In genomic region chr4:128868758-128869157, GRCh38 we compare ENCODE assay signal across 26 cellular contexts. TPM values are rescaled to one million over a fixed set of nuclear protein-coding genes. Genes with fewer than 3 reads are reported as not detected.
A peak's percentile ranks its signal among the peaks of the same experiment; 100 is the strongest.
DNase-seq lines count a peak whose midpoint lies in the region; ATAC-seq, FAIRE-seq and TF ChIP-seq lines count a peak whose summit lies in the region.
"Had no signal": no experiment of that assay in that cellular context is flagged by ENCODE, and none has a peak within 500 bp of the region (broad histone marks: within the 10 kb centered on the region; RNA-seq: fewer than 3 reads in every experiment).

No MANE protein-coding gene starts in this region.

- peak overlapping the region; percentile 90 for H3K27ac Mint-ChIP-seq in activated T-cell treated with anti-CD3 and anti-CD28 coated beads, Interleukin-2, amount 50 U/mL, for 72 hours
- H3K27ac Mint-ChIP-seq: activated naive CD8-positive, alpha-beta T cell treated with anti-CD3 and anti-CD28 coated beads, Interleukin-2, amount 10 ng/mL, durations not matched to agents 7 days and 5 days; mesothelial cell of epicardium; neural progenitor cell had no signal

- peaks cover 0 to 37% of the 10 kb centered on the region in 2 experiments; a peak in 2 of 4 replicates for H3K79me2 ChIP-seq in H1 (ENCODE audit: control insufficient read depth in 1 of 2, insufficient read depth in 2 of 2, low read length in 2 of 2)

- peaks cover 16 to 27% of the 10 kb centered on the region in 2 experiments for H4K20me1 ChIP-seq in H1 (replicated peaks in 1 of 2; ENCODE audit: control insufficient read depth in 1 of 2, insufficient read depth in 2 of 2, low read length in 2 of 2)

- H2BK15ac ChIP-seq in H1 (ENCODE audit: low read length), result no peak overlapping the region

- 94% methylated on average over 3 of the region's 3 CpGs; no CpG with 5 or more reads in 1 of the 2 experiments for whole genome bisulfite sequencing in H1 (ENCODE audit: extremely low coverage in 1 of 2, insufficient coverage in 1 of 2, insufficient read length in 1 of 2, insufficient replicate concordance in 2 of 2, low coverage in 1 of 2, low lambda C conversion rate in 2 of 2, missing lambda C conversion rate in 1 of 2), 2 experiments

- no peak overlapping the region for H3K23ac ChIP-seq in H1 (ENCODE audit: insufficient read length)

- TF ChIP-seq RAD21 in H1 (IDR thresholded peaks at IDR 0.05 in 1 of 2, conservative IDR thresholded peaks at IDR 0.05 in 1 of 2; ENCODE audit: low read depth in 2 of 2, low read length in 2 of 2), result no peak

- H3K79me1 ChIP-seq in H1 (ENCODE audit: low read depth, low read length), result peaks cover 2% of the 10 kb centered on the region; the same call in 1 of the 2 replicates

- H3K27me3 ChIP-seq in H1 (replicated peaks in 1 of 4; ENCODE audit: control insufficient read depth in 3 of 4, extremely low read depth in 1 of 4, insufficient read depth in 3 of 4, low read length in 3 of 4), result no peaks in the 10 kb centered on the region
- H3K27me3 ChIP-seq: gastrocnemius medialis, neural progenitor cell, spleen, vagina had no signal

- H2AFZ ChIP-seq in H1 (ENCODE audit: low read length), result no peak overlapping the region
- H2AFZ ChIP-seq: neural progenitor cell had no signal

- no peaks in the 10 kb centered on the region for H3K27me3 Mint-ChIP-seq in activated T-cell treated with anti-CD3 and anti-CD28 coated beads, Interleukin-2, amount 50 U/mL, for 72 hours (ENCODE audit: low read depth)
- H3K27me3 Mint-ChIP-seq in activated T-cell treated with anti-CD3 and anti-CD28 coated beads, Interleukin-2, amount 50 U/mL, for 4 hours (ENCODE audit: low read depth), result no peaks in the 10 kb centered on the region
- H3K27me3 Mint-ChIP-seq: activated naive CD8-positive, alpha-beta T cell treated with anti-CD3 and anti-CD28 coated beads, Interleukin-2, amount 10 ng/mL, durations not matched to agents 7 days and 5 days had no signal

- POLR2A ChIA-PET in H1 (lab: Charles Lee; ENCODE audit: partially characterized antibody), result interaction anchor here (1.0 to 5.6 kb wide), 7 partner anchors 9 to 89 kb away, joined by 3 to 46 read pairs (median 4); no protein-coding TSS in a partner anchor

- H3K9me3 Mint-ChIP-seq in activated T-cell treated with anti-CD3 and anti-CD28 coated beads, Interleukin-2, amount 50 U/mL, for 72 hours, result no peaks in the 10 kb centered on the region
- H3K9me3 Mint-ChIP-seq in activated T-cell treated with anti-CD3 and anti-CD28 coated beads, Interleukin-2, amount 50 U/mL, for 4 hours, result no peaks in the 10 kb centered on the region
- H3K9me3 Mint-ChIP-seq: activated naive CD8-positive, alpha-beta T cell treated with anti-CD3 and anti-CD28 coated beads, Interleukin-2, amount 10 ng/mL, durations not matched to agents 7 days and 5 days; mesothelial cell of epicardium; neural progenitor cell had no signal

- TF ChIP-seq POLR2A in H1 (IDR thresholded peaks at IDR 0.05; ENCODE audit: control extremely low read depth in 1 of 2, low read depth in 2 of 2, low read length in 2 of 2), result no peak

- CTCF ChIA-PET in H1 (lab: Charles Lee; ENCODE audit: partially characterized antibody), result interaction anchor here (0.7 to 2.0 kb wide), 2 partner anchors 11 to 86 kb away, joined by 3 to 8 read pairs; no protein-coding TSS in a partner anchor

- H3K36me3 Mint-ChIP-seq in activated T-cell treated with anti-CD3 and anti-CD28 coated beads, Interleukin-2, amount 50 U/mL, for 72 hours (ENCODE audit: insufficient read depth in 2 of 2), result peaks cover 13 to 45% of the 10 kb centered on the region in 2 donors
- peaks cover 51% of the 10 kb centered on the region for H3K36me3 Mint-ChIP-seq in activated T-cell treated with anti-CD3 and anti-CD28 coated beads, Interleukin-2, amount 50 U/mL, for 4 hours (ENCODE audit: insufficient read depth)

- H3K4me3 ChIP-seq in H1 (ENCODE audit: extremely low read depth in 1 of 4, insufficient read depth in 2 of 4, low read depth in 3 of 4, low read length in 4 of 4), result no peak overlapping the region
- H3K4me3 ChIP-seq: gastrocnemius medialis, neural progenitor cell, spleen, vagina had no signal

- no peak overlapping the region for H3K18ac ChIP-seq in H1 (ENCODE audit: extremely low read depth, low read length)

- peaks cover 0 to 10% (median 0%) of the 10 kb centered on the region in 4 experiments; a peak in 2 of 7 replicates for H3K4me1 ChIP-seq in H1 (replicated peaks in 1 of 4; ENCODE audit: control insufficient read depth in 3 of 4, insufficient read depth in 4 of 4, low read length in 3 of 4)
- H3K4me1 ChIP-seq: gastrocnemius medialis, vagina had no signal

- no peak for TF ChIP-seq CTCF in H1 (IDR thresholded peaks at IDR 0.05; ENCODE audit: control extremely low read depth in 1 of 3, insufficient read depth in 1 of 3, low read depth in 1 of 3, low read length in 3 of 3)

- no peak for FAIRE-seq in H1 (lab: Jason Lieb, UNC)
- FAIRE-seq: endothelial cell of umbilical vein had no signal

- ATAC-seq in activated T-cell treated with anti-CD3 and anti-CD28 coated beads, Interleukin-2, amount 50 U/mL, for 72 hours (replicated peaks in 1 of 2), result no peak
- ATAC-seq in activated T-cell treated with anti-CD3 and anti-CD28 coated beads, Interleukin-2, amount 50 U/mL, for 4 hours, result no peak
- ATAC-seq: gastrocnemius medialis had no signal

- H3K23me2 ChIP-seq in H1 (ENCODE audit: low read depth, low read length), result no peaks in the 10 kb centered on the region

- H2BK120ac ChIP-seq in H1 (replicated peaks; ENCODE audit: low read depth, low read length), result no peak overlapping the region

- no peak overlapping the region for H2BK5ac ChIP-seq in H1 (ENCODE audit: low read depth, low read length)

- H2AK5ac ChIP-seq in H1 (ENCODE audit: low read depth, low read length), result no peak overlapping the region

- no peak overlapping the region for H2BK12ac ChIP-seq in H1 (ENCODE audit: low read depth, low read length)

- H3K4ac ChIP-seq in H1 (replicated peaks; ENCODE audit: insufficient read length, low read depth, low read length), result no peak overlapping the region

- no peak overlapping the region for H3K4me2 ChIP-seq in H1 (ENCODE audit: insufficient read depth in 1 of 2, low read depth in 2 of 2, low read length in 2 of 2)
- H3K4me2 ChIP-seq: neural progenitor cell had no signal

- no peak overlapping the region for H3K14ac ChIP-seq in H1 (ENCODE audit: insufficient read length)

- no peak overlapping the region for H3K9ac ChIP-seq in H1 (replicated peaks in 1 of 4; ENCODE audit: extremely low read depth in 1 of 4, low read depth in 3 of 4, low read length in 3 of 4)
- H3K9ac ChIP-seq: neural progenitor cell had no signal

- H4K5ac ChIP-seq in H1 (ENCODE audit: insufficient read length, low read depth, low read length), result no peak overlapping the region

- DNase-seq in activated T-cell treated with anti-CD3 and anti-CD28 coated beads, Interleukin-2, amount 50 U/mL, for 72 hours, result no peak
- DNase-seq in activated T-cell treated with anti-CD3 and anti-CD28 coated beads, Interleukin-2, amount 50 U/mL, for 4 hours, result no peak
- DNase-seq in NOMO-1 treated with dmso at 0.1 percent for 144 hours (lab: John Stamatoyannopoulos, UW; ENCODE audit: unreplicated experiment) (peak; percentile 27), H1 (ENCODE audit: low read depth in 1 of 2, low spot score in 2 of 2) (peak in 1 of 2 experiments; percentile 28), renal cortical epithelial cell (ENCODE audit: low read depth) (peak; percentile 87), NCI-H187 (lab: John Stamatoyannopoulos, UW) (no peak), NCI-H2196 treated with DMSO at 0.1 percent for 48 hours (lab: John Stamatoyannopoulos, UW; ENCODE audit: unreplicated experiment) (no peak)
- DNase-seq in stimulated activated CD4-positive, alpha-beta T cell treated with anti-CD3 and anti-CD28 coated beads, Interleukin-2, amount 100 ng/mL, for 48 hours, result no peak
- DNase-seq: activated CD4-positive, alpha-beta T cell treated with anti-CD3 and anti-CD28 coated beads, Interleukin-2, amount 50 U/mL, for 48 hours; activated naive CD8-positive, alpha-beta T cell treated with anti-CD3 and anti-CD28 coated beads, Interleukin-2, amount 10 ng/mL, durations not matched to agents 7 days and 5 days; activated T-cell treated with anti-CD3 and anti-CD28 coated beads, Interleukin-2, amount 50 U/mL, for 1 hour; dermis blood vessel endothelial cell; DMS153; gastrocnemius medialis; NCI-H1092; NCI-H2081 treated with DMSO at 0.1 percent for 48 hours; NCI-H510A; NK-92 treated with Interleukin-12 subunit alpha and Interleukin-12 subunit beta, amount 100 ng/mL, for 24 hours; spleen; stimulated activated CD8-positive, alpha-beta memory T cell treated with anti-CD3 and anti-CD28 coated beads, Interleukin-4, amount 100 ng/mL, for 48 hours; substantia nigra had no signal

- H4K91ac ChIP-seq in H1 (replicated peaks; ENCODE audit: insufficient read length, low read length), result no peak overlapping the region

- H3K36me3 ChIP-seq in H1 (ENCODE audit: control insufficient read depth in 2 of 4, insufficient read depth in 4 of 4, low read length in 3 of 4), result peaks cover 43 to 97% (median 84%) of the 10 kb centered on the region in 4 experiments

- no peak overlapping the region for H4K8ac ChIP-seq in H1 (ENCODE audit: extremely low read depth, insufficient read depth, low read length)

- no peak overlapping the region for H3K27ac ChIP-seq in H1 (ENCODE audit: low read depth, low read length)
- H3K27ac ChIP-seq: gastrocnemius medialis, neural progenitor cell, vagina, VCaP had no signal

- peaks cover 14% of the 10 kb centered on the region for H3K4me1 Mint-ChIP-seq in activated T-cell treated with anti-CD3 and anti-CD28 coated beads, Interleukin-2, amount 50 U/mL, for 72 hours (ENCODE audit: low read depth)
- peaks cover 6% of the 10 kb centered on the region for H3K4me1 Mint-ChIP-seq in activated T-cell treated with anti-CD3 and anti-CD28 coated beads, Interleukin-2, amount 50 U/mL, for 4 hours (ENCODE audit: low read depth)
- H3K4me1 Mint-ChIP-seq: activated naive CD8-positive, alpha-beta T cell treated with anti-CD3 and anti-CD28 coated beads, Interleukin-2, amount 10 ng/mL, durations not matched to agents 7 days and 5 days; neural progenitor cell had no signal

- H3K9me3 ChIP-seq in H1 (ENCODE audit: insufficient read depth in 2 of 2, low read depth in 1 of 2, low read length in 1 of 2), result no peaks in the 10 kb centered on the region
- H3K9me3 ChIP-seq: gastrocnemius medialis, spleen, vagina had no signal

- no peak overlapping the region for H3K56ac ChIP-seq in H1 (replicated peaks; ENCODE audit: insufficient read length, low read depth, low read length)

- TF ChIP-seq EP300 in H1 (IDR thresholded peaks at IDR 0.05; ENCODE audit: borderline replicate concordance in 1 of 2, low read depth in 2 of 2, low read length in 2 of 2), result no peak

- H2BK20ac ChIP-seq in H1 (ENCODE audit: low read length), result no peak overlapping the region

- no peak overlapping the region for H3K4me3 Mint-ChIP-seq in activated T-cell treated with anti-CD3 and anti-CD28 coated beads, Interleukin-2, amount 50 U/mL, for 72 hours
- H3K4me3 Mint-ChIP-seq in activated T-cell treated with anti-CD3 and anti-CD28 coated beads, Interleukin-2, amount 50 U/mL, for 4 hours, result no peak overlapping the region
- H3K4me3 Mint-ChIP-seq: activated naive CD8-positive, alpha-beta T cell treated with anti-CD3 and anti-CD28 coated beads, Interleukin-2, amount 10 ng/mL, durations not matched to agents 7 days and 5 days; mesothelial cell of epicardium; neural progenitor cell had no signal

RNA-seq across cellular contexts. Expression of gene JADE1, which starts 59.3 kb away (rescaled TPM):
- 10 to 100 TPM; 30.0 to 34.9 TPM for total RNA-seq in activated T-cell treated with anti-CD3 and anti-CD28 coated beads, Interleukin-2, amount 50 U/mL, for 72 hours
- total RNA-seq in activated T-cell treated with anti-CD3 and anti-CD28 coated beads, Interleukin-2, amount 50 U/mL, for 4 hours, result 10 to 100 TPM; 30.0 to 40.5 (median 39.1) TPM
- 213 and 216 TPM in 2 replicates for total RNA-seq in H1 (2021; fragmentation: NEBNext Ultra II Directional; extraction: Animal tissue kit (Norgen Biotek cat#: 25700))
- polyA plus RNA-seq in H1 (2011; rRNA removed), result 37.7 and 43.8 TPM in 2 replicates
- 57.6 TPM for polyA plus RNA-seq in H1 (2011; cell fraction: cytosol; rRNA removed)
- 123 TPM for polyA plus RNA-seq in H1 (2011; cell fraction: nucleus; rRNA removed)
- polyA plus RNA-seq in H1 (2012, experiment 1 of 2), result 83.3 to 114 TPM (median 103 TPM) in 4 replicates
- polyA plus RNA-seq in H1 (2012, experiment 2 of 2), result 16.3 TPM
- polyA plus RNA-seq in H1 (2013, experiment 1 of 2), result 91.7 TPM
- 84.6 TPM for polyA plus RNA-seq in H1 (2013, experiment 2 of 2)
- 192 and 212 TPM in 2 replicates for polyA minus RNA-seq in H1 (2011; rRNA and poly(A)+ RNA removed)
- polyA minus RNA-seq in H1 (2011; cell fraction: cytosol; rRNA and poly(A)+ RNA removed), result 75.4 TPM
- polyA minus RNA-seq in H1 (2011; cell fraction: nucleus; rRNA and poly(A)+ RNA removed), result 179 TPM
- total RNA-seq in renal cortical epithelial cell, result 34.0 and 150 TPM in 2 replicates

Comparison
In these comparisons a context has a peak if more than half of its experiments do, and no peak if none do; other contexts are left out.
1. DNase-seq: peak in NOMO-1 treated with dmso at 0.1 percent for 144 hours (single experiment) and renal cortical epithelial cell (single experiment); none in activated T-cell treated with anti-CD3 and anti-CD28 coated beads, Interleukin-2, amount 50 U/mL, for 72 hours (0 of 2), activated T-cell treated with anti-CD3 and anti-CD28 coated beads, Interleukin-2, amount 50 U/mL, for 4 hours (single experiment), NCI-H187 (0 of 2), stimulated activated CD4-positive, alpha-beta T cell treated with anti-CD3 and anti-CD28 coated beads, Interleukin-2, amount 100 ng/mL, for 48 hours (0 of 2) and NCI-H2196 treated with DMSO at 0.1 percent for 48 hours (single experiment).